ENCODE assay signal across 8 cellular contexts in the genomic region with DNA sequence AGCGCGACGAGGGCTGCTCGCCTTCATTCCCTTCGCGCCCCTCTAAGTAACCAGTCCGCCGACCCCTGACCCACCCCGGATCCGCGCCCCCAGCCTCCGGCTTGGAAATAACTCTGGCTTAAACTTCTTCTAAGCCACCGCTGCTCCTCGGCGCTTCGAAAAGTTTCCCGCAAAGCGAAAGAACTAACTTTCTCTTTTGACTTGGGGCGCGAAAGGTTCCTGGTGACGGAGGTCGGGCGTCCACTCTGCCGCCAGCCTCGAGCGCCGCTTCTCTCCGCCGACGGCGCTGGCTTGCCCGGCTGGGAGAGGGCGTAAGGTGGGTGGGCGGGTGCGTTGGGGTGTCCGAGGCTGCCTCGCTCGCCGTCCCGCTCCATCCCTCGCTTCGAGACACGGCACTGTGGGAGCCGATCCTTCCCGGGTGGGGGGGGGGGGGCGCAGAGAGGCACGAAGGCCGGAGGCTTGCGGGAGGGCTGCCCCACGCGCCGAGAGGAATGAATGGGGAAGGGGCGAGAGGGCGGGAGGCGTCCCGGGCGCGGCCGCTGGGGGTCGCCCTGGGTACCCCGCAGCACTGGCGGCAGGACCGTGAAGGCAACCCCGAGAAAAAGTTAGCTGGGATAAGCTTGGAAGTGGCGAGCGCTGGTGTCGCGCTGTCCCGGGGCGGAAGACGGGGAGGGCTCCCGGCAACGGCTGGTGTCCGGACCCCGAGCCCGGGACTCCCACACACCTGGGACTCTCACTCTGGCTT. TPM values are rescaled to one million over a fixed set of nuclear protein-coding genes. Genes with fewer than 3 reads are reported as not detected.
DNase-seq lines count a peak whose midpoint lies in the region; ATAC-seq and TF ChIP-seq lines count a peak whose summit lies in the region.

No MANE protein-coding gene starts in this region.

- TF ChIP-seq CTCF in GM12864 (IDR thresholded peaks at IDR 0.05; ENCODE audit: low read depth, low read length, missing control alignments) (peak; percentile 58), HEK293 (tag by site-specific recombination; IDR thresholded peaks at IDR 0.05) (peak; percentile 91), endothelial cell (IDR thresholded peaks at IDR 0.05; ENCODE audit: unreplicated experiment) (peak; percentile 66)

- H3K9me3 ChIP-seq in HEK293 (ENCODE audit: control insufficient read depth, insufficient read depth, low read depth, low read length) (no peaks in the 10 kb centered on the region), mononuclear cell (ENCODE audit: low read depth, low read length) (no peaks in the 10 kb centered on the region)

- DNase-seq in GM12864 (ENCODE audit: low read depth) (no peak), NCI-H1105 treated with DMSO at 0.1 percent for 48 hours (lab: John Stamatoyannopoulos, UW) (peak; percentile 53), endothelial cell (ENCODE audit: low spot score) (peak; percentile 80)
- peak; percentile 74 for DNase-seq in activated CD8-positive, alpha-beta T cell treated with anti-CD3 and anti-CD28 coated beads, Interleukin-2, amount 10 ng/mL, durations not matched to agents 7 days and 5 days
- peak in 5 of 6 experiments; percentile 19 to 63 (median 50) for DNase-seq in stimulated activated naive CD4-positive, alpha-beta T cell (lab: John Stamatoyannopoulos, UW)

- peaks cover 60% of the 10 kb centered on the region for H3K27me3 ChIP-seq in mononuclear cell (ENCODE audit: insufficient read depth, low read length)

- CTCF ChIA-PET in HEK293 (lab: Yijun Ruan, JAX), result interaction anchor here (0.6 to 2.0 kb wide), 8 partner anchors 25 to 386 kb away, joined by 3 to 11 read pairs (median 4); no protein-coding TSS in a partner anchor
- CTCF ChIA-PET in activated CD8-positive, alpha-beta T cell treated with anti-CD3 and anti-CD28 coated beads, Interleukin-2, amount 10 ng/mL, durations not matched to agents 7 days and 5 days (lab: Charles Lee), result interaction anchor here (0.8 to 2.9 kb wide), 5 partner anchors 10 to 173 kb away, joined by 3 to 14 read pairs (median 4); no protein-coding TSS in a partner anchor

- peaks cover 56% of the 10 kb centered on the region for H3K4me1 Mint-ChIP-seq in activated CD8-positive, alpha-beta T cell treated with anti-CD3 and anti-CD28 coated beads, Interleukin-2, amount 10 ng/mL, durations not matched to agents 7 days and 5 days (ENCODE audit: low read depth)
- H3K4me1 Mint-ChIP-seq in endothelial cell (ENCODE audit: unreplicated experiment), result peaks cover 14% of the 10 kb centered on the region

- H3K36me3 ChIP-seq in HEK293 (ENCODE audit: control insufficient read depth in 2 of 2, insufficient read depth in 1 of 2, low read length in 2 of 2), result peaks cover 0 to 4% of the 10 kb centered on the region in 2 experiments; a peak in 1 of 3 replicates

- peaks cover 9% of the 10 kb centered on the region for H3K36me3 Mint-ChIP-seq in activated CD8-positive, alpha-beta T cell treated with anti-CD3 and anti-CD28 coated beads, Interleukin-2, amount 10 ng/mL, durations not matched to agents 7 days and 5 days (ENCODE audit: low read depth)
- H3K36me3 Mint-ChIP-seq in endothelial cell (ENCODE audit: low read depth, unreplicated experiment), result peaks cover 3% of the 10 kb centered on the region

- H3K27me3 Mint-ChIP-seq in activated CD8-positive, alpha-beta T cell treated with anti-CD3 and anti-CD28 coated beads, Interleukin-2, amount 10 ng/mL, durations not matched to agents 7 days and 5 days (ENCODE audit: low read depth), result peaks cover 32% of the 10 kb centered on the region
- H3K27me3 Mint-ChIP-seq in endothelial cell (ENCODE audit: unreplicated experiment), result peaks cover 16% of the 10 kb centered on the region

- H3K27ac ChIP-seq in HEK293 (ENCODE audit: extremely low read depth, low read depth, low read length), result peak overlapping the region; percentile 78

- H3K4me1 ChIP-seq in HEK293 (ENCODE audit: control insufficient read depth, insufficient read depth, low read length) (peaks cover 14% of the 10 kb centered on the region), mononuclear cell (ENCODE audit: insufficient read depth, low read length) (peaks cover 32% of the 10 kb centered on the region)

- peak overlapping the region; percentile 85 for H3K4me3 Mint-ChIP-seq in activated CD8-positive, alpha-beta T cell treated with anti-CD3 and anti-CD28 coated beads, Interleukin-2, amount 10 ng/mL, durations not matched to agents 7 days and 5 days
- H3K4me3 Mint-ChIP-seq in endothelial cell (ENCODE audit: unreplicated experiment), result peak overlapping the region; percentile 89

- H3K4me3 ChIP-seq in GM12864 (ENCODE audit: low read depth, low read length) (peak overlapping the region; percentile 84), HEK293 (ENCODE audit: low read depth, low read length) (peak overlapping the region; percentile 82), mononuclear cell (ENCODE audit: low read length) (peak overlapping the region; percentile 62)

- no peaks in the 10 kb centered on the region for H3K9me3 Mint-ChIP-seq in activated CD8-positive, alpha-beta T cell treated with anti-CD3 and anti-CD28 coated beads, Interleukin-2, amount 10 ng/mL, durations not matched to agents 7 days and 5 days (ENCODE audit: insufficient read depth)
- no peaks in the 10 kb centered on the region for H3K9me3 Mint-ChIP-seq in endothelial cell (ENCODE audit: unreplicated experiment)

- POLR2A ChIA-PET in HEK293 (lab: Yijun Ruan, JAX), result interaction anchor here (0.5 to 3.3 kb wide), 46 partner anchors 9 to 1159 kb away, joined by 3 to 79 read pairs (median 8); partner anchors contain the start of genes BATF3, DTL, FLVCR1 and INTS7
- POLR2A ChIA-PET in activated CD8-positive, alpha-beta T cell treated with anti-CD3 and anti-CD28 coated beads, Interleukin-2, amount 10 ng/mL, durations not matched to agents 7 days and 5 days (lab: Charles Lee), result interaction anchor here (0.6 to 3.4 kb wide), 18 partner anchors 9 to 694 kb away, joined by 3 to 67 read pairs (median 5); partner anchors contain the start of genes NSL1 and TATDN3

- peak; percentile 20 for ATAC-seq in activated CD8-positive, alpha-beta T cell treated with anti-CD3 and anti-CD28 coated beads, Interleukin-2, amount 10 ng/mL, durations not matched to agents 7 days and 5 days
- no peak for ATAC-seq in HG03565 (IDR thresholded peaks at IDR 0.05; ENCODE audit: unreplicated experiment)

- peak overlapping the region; percentile 96 for H3K27ac Mint-ChIP-seq in activated CD8-positive, alpha-beta T cell treated with anti-CD3 and anti-CD28 coated beads, Interleukin-2, amount 10 ng/mL, durations not matched to agents 7 days and 5 days
- no peak overlapping the region for H3K27ac Mint-ChIP-seq in endothelial cell (ENCODE audit: unreplicated experiment)

TF ChIP-seq in HEK293, 187 proteins besides CTCF, POLR2A, EP300 and RAD21 (continues in another document):
- TF ChIP-seq, protein P1, sequence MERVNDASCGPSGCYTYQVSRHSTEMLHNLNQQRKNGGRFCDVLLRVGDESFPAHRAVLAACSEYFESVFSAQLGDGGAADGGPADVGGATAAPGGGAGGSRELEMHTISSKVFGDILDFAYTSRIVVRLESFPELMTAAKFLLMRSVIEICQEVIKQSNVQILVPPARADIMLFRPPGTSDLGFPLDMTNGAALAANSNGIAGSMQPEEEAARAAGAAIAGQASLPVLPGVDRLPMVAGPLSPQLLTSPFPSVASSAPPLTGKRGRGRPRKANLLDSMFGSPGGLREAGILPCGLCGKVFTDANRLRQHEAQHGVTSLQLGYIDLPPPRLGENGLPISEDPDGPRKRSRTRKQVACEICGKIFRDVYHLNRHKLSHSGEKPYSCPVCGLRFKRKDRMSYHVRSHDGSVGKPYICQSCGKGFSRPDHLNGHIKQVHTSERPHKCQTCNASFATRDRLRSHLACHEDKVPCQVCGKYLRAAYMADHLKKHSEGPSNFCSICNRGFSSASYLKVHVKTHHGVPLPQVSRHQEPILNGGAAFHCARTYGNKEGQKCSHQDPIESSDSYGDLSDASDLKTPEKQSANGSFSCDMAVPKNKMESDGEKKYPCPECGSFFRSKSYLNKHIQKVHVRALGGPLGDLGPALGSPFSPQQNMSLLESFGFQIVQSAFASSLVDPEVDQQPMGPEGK (tag by site-specific recombination; IDR thresholded peaks at IDR 0.05), result peak; percentile 37
- TF ChIP-seq ZNF830 (tag by site-specific recombination; IDR thresholded peaks at IDR 0.05; ENCODE audit: low read depth) (no peak), ZBTB7A (tag by site-specific recombination; IDR thresholded peaks at IDR 0.05; ENCODE audit: low read depth) (no peak), ZNF529 (tag by site-specific recombination; IDR thresholded peaks at IDR 0.05; ENCODE audit: insufficient replicate concordance) (no peak), ZNF473 (tag by site-specific recombination; IDR thresholded peaks at IDR 0.05) (no peak), ZNF555 (tag by site-specific recombination; conservative IDR thresholded peaks at IDR 0.05) (no peak), ZFHX2 (tag by site-specific recombination; conservative IDR thresholded peaks at IDR 0.05) (peak; percentile 54), GLIS1 (tag by site-specific recombination; IDR thresholded peaks at IDR 0.05) (peak; percentile 75), ZNF184 (tag by site-specific recombination; IDR thresholded peaks at IDR 0.05) (no peak)

RNA-seq across cellular contexts. Expression of gene ATF3, which starts 0.6 kb away (rescaled TPM):
- total RNA-seq in activated CD8-positive, alpha-beta T cell treated with anti-CD3 and anti-CD28 coated beads, Interleukin-2, amount 10 ng/mL, durations not matched to agents 7 days and 5 days, result 10 to 100 TPM; 12.1 to 12.5 TPM
- 1.8 TPM for total RNA-seq in endothelial cell (ENCODE audit: unreplicated experiment)
- 53.6 TPM for total RNA-seq in mononuclear cell
